In genomic region chr10:15211464-15211979, GRCh38 we compare ENCODE assay signal across 14 cellular contexts. TPM values are rescaled to one million over a fixed set of nuclear protein-coding genes. Genes with fewer than 3 reads are reported as not detected.
DNase-seq lines count a peak whose midpoint lies in the region; ATAC-seq and TF ChIP-seq lines count a peak whose summit lies in the region.
"Had no signal": no experiment of that assay in that cellular context is flagged by ENCODE, and none has a peak within 500 bp of the region (broad histone marks: within the 10 kb centered on the region; RNA-seq: fewer than 3 reads in every experiment).

No MANE protein-coding gene starts in this region.

- CTCF ChIA-PET in HEK293T (lab: Yijun Ruan, JAX): interaction anchor here (0.7 to 1.7 kb wide), 2 partner anchors 28 to 33 kb away, joined by 5 read pairs; no protein-coding TSS in a partner anchor

- no peaks in the 10 kb centered on the region for H3K27me3 ChIP-seq in RWPE2 (ENCODE audit: insufficient read depth, poor library complexity, severe bottlenecking)

- H3K4me1 ChIP-seq in RWPE2 (ENCODE audit: insufficient read depth, poor library complexity, severe bottlenecking): no peaks in the 10 kb centered on the region

- TF ChIP-seq CTCF in RWPE2 (IDR thresholded peaks at IDR 0.05; ENCODE audit: poor library complexity, severe bottlenecking): no peak
- no peak for TF ChIP-seq CTCF in fibroblast of mammary gland (conservative IDR thresholded peaks at IDR 0.05; ENCODE audit: control insufficient read depth, insufficient read depth, low read depth, low read length)

- no peaks in the 10 kb centered on the region for H3K36me3 ChIP-seq in RWPE2 (ENCODE audit: low read depth)

- H3K9me3 ChIP-seq in RWPE2 (ENCODE audit: severe bottlenecking): no peaks in the 10 kb centered on the region

- H3K27ac ChIP-seq in RWPE2 (ENCODE audit: poor library complexity, severe bottlenecking): no peak overlapping the region
- H3K27ac ChIP-seq: KMS-11 had no signal

- peak; percentile 85 for DNase-seq in A172 (ENCODE audit: low spot score)
- peak; percentile 83 for DNase-seq in Daoy (ENCODE audit: low read depth)
- DNase-seq in RWPE2 (ENCODE audit: low spot score): no peak
- peak; percentile 89 for DNase-seq in fibroblast of mammary gland (ENCODE audit: low read depth)
- no peak for DNase-seq in HEK293T (ENCODE audit: extremely low spot score)
- DNase-seq in GDM1 (lab: John Stamatoyannopoulos, UW): no peak
- DNase-seq in SK-N-DZ (ENCODE audit: low spot score): no peak
- DNase-seq: activated CD8-positive, alpha-beta memory T cell treated with anti-CD3 and anti-CD28 coated beads, Interleukin-2, amount 50 U/mL, for 48 hours; Calu3; caudate nucleus; foreskin melanocyte; stimulated activated CD4-positive, alpha-beta T cell treated with anti-CD3 and anti-CD28 coated beads, Interleukin-12 subunit alpha, Interleukin-12 subunit beta, amount 100 ng/mL, for 4 hours had no signal

- H3K4me3 ChIP-seq in RWPE2 (ENCODE audit: severe bottlenecking) (no peak overlapping the region), fibroblast of mammary gland (ENCODE audit: control insufficient read depth, low read depth, low read length) (no peak overlapping the region)

- peak; percentile 80; the same call in 2 of the 3 replicates for ATAC-seq in RWPE2 (ENCODE audit: low read depth)
- ATAC-seq in HG03095 (IDR thresholded peaks at IDR 0.05; ENCODE audit: unreplicated experiment): no peak

- POLR2A ChIA-PET in HEK293T (lab: Yijun Ruan, JAX): no interaction called here

TF ChIP-seq in HEK293T, 16 proteins besides CTCF, POLR2A, EP300 and RAD21:
- TF ChIP-seq LEF1 (IDR thresholded peaks at IDR 0.05; ENCODE audit: borderline replicate concordance) (no peak), L3MBTL2 (conservative IDR thresholded peaks at IDR 0.05) (no peak), FOXK2 (IDR thresholded peaks at IDR 0.05) (no peak), CTBP1 (IDR thresholded peaks at IDR 0.05; ENCODE audit: borderline replicate concordance) (no peak), NFRKB (IDR thresholded peaks at IDR 0.05) (no peak), ARNT (IDR thresholded peaks at IDR 0.05) (no peak), SUZ12 (IDR thresholded peaks at IDR 0.05) (no peak), FOXM1 (IDR thresholded peaks at IDR 0.05; ENCODE audit: borderline replicate concordance) (no peak), BHLHE40 (IDR thresholded peaks at IDR 0.05; ENCODE audit: borderline replicate concordance) (no peak), SP1 (IDR thresholded peaks at IDR 0.05) (no peak), ZNF384 (IDR thresholded peaks at IDR 0.05) (no peak), HDGF (IDR thresholded peaks at IDR 0.05; ENCODE audit: borderline replicate concordance) (no peak), ELF4 (IDR thresholded peaks at IDR 0.05) (no peak), TARDBP (IDR thresholded peaks at IDR 0.05) (no peak), PKNOX1 (IDR thresholded peaks at IDR 0.05) (no peak), FOXA1 (IDR thresholded peaks at IDR 0.05) (no peak)

RNA-seq across cellular contexts. Expression of gene NMT2, which starts 43.0 kb away (rescaled TPM):
- 102 and 105 TPM in 2 replicates for total RNA-seq in A172 (2014; rRNA removed; shearing (Covaris generic))
- 31.7 and 37.2 TPM in 2 replicates for total RNA-seq in Daoy (2014; rRNA removed; shearing (Covaris generic))
- 10.8 and 13.0 TPM in 2 replicates for polyA plus RNA-seq in SK-N-DZ (2014; cell fraction: cytosol; rRNA removed)
- 11.3 and 15.0 TPM in 2 replicates for polyA plus RNA-seq in SK-N-DZ (2014; cell fraction: nucleus; rRNA removed)

Comparison
In these comparisons a context has a peak if more than half of its experiments do, and no peak if none do; other contexts are left out.
1. DNase-seq: peak in A172 (single experiment), Daoy (single experiment) and fibroblast of mammary gland (single experiment); none in RWPE2 (single experiment), HEK293T (single experiment), GDM1 (single experiment) and SK-N-DZ (single experiment).